ENCODE assay signal across 8 cellular contexts in genomic region chr4:86592553-86593249, GRCh38. TPM values are rescaled to one million over a fixed set of nuclear protein-coding genes. Genes with fewer than 3 reads are reported as not detected.
DNase-seq lines count a peak whose midpoint lies in the region; ATAC-seq and TF ChIP-seq lines count a peak whose summit lies in the region.
"Had no signal": no experiment of that assay in that cellular context is flagged by ENCODE, and none has a peak within 500 bp of the region (broad histone marks: within the 10 kb centered on the region; RNA-seq: fewer than 3 reads in every experiment).

No MANE protein-coding gene starts in this region.

- TF ChIP-seq CTCF in hepatocyte (IDR thresholded peaks at IDR 0.05; ENCODE audit: poor library complexity): no peak
- no peak for TF ChIP-seq CTCF in suprapubic skin (IDR thresholded peaks at IDR 0.05)
- TF ChIP-seq CTCF in lower leg skin (IDR thresholded peaks at IDR 0.05): no peak

- peak overlapping the region; percentile 82 for H2AFZ ChIP-seq in hepatocyte

- H3K27ac Mint-ChIP-seq in activated T-helper 17 cell treated with anti-CD3 and anti-CD28 coated beads, Interleukin-2, amount 50 U/mL, for 72 hours: no peak overlapping the region

- H3K36me3 ChIP-seq in hepatocyte (replicated peaks; ENCODE audit: insufficient read depth, low read depth) (no peaks in the 10 kb centered on the region), suprapubic skin (no peaks in the 10 kb centered on the region)

- H3K4me3 ChIP-seq in hepatocyte: no peak overlapping the region
- H3K4me3 ChIP-seq in suprapubic skin: no peak overlapping the region
- H3K4me3 ChIP-seq in lower leg skin (ENCODE audit: low read depth, poor library complexity, severe bottlenecking): no peak overlapping the region

- H3K9me3 ChIP-seq in hepatocyte (ENCODE audit: low read depth): no peaks in the 10 kb centered on the region
- no peaks in the 10 kb centered on the region for H3K9me3 ChIP-seq in suprapubic skin

- peaks cover 27% of the 10 kb centered on the region for H3K4me1 ChIP-seq in hepatocyte (ENCODE audit: insufficient read depth)
- peaks cover 30% of the 10 kb centered on the region for H3K4me1 ChIP-seq in suprapubic skin

- H3K27ac ChIP-seq in hepatocyte (peak overlapping the region; percentile 71), suprapubic skin (peak overlapping the region; percentile 94)

- H3K36me3 Mint-ChIP-seq in activated T-helper 17 cell treated with anti-CD3 and anti-CD28 coated beads, Interleukin-2, amount 50 U/mL, for 72 hours (ENCODE audit: low read depth): peaks cover 11% of the 10 kb centered on the region

- no peaks in the 10 kb centered on the region for H3K27me3 Mint-ChIP-seq in activated T-helper 17 cell treated with anti-CD3 and anti-CD28 coated beads, Interleukin-2, amount 50 U/mL, for 72 hours

- H3K4me1 Mint-ChIP-seq in activated T-helper 17 cell treated with anti-CD3 and anti-CD28 coated beads, Interleukin-2, amount 50 U/mL, for 72 hours: no peaks in the 10 kb centered on the region

- H3K27me3 ChIP-seq in hepatocyte (no peaks in the 10 kb centered on the region), suprapubic skin (no peaks in the 10 kb centered on the region)

- DNase-seq in HK-2 (ENCODE audit: unreplicated experiment): peak; percentile 13
- DNase-seq in hepatocyte (ENCODE audit: low spot score): no peak
- no peak for DNase-seq in suprapubic skin (ENCODE audit: low spot score in 2 of 2)
- no peak for DNase-seq in lower leg skin (ENCODE audit: low spot score in 2 of 2)
- DNase-seq: KBM-7 had no signal

- no peak for TF ChIP-seq EP300 in suprapubic skin (IDR thresholded peaks at IDR 0.05)

- peak overlapping the region; percentile 77 for H3K4me2 ChIP-seq in hepatocyte

- no peaks in the 10 kb centered on the region for H3K9me3 Mint-ChIP-seq in activated T-helper 17 cell treated with anti-CD3 and anti-CD28 coated beads, Interleukin-2, amount 50 U/mL, for 72 hours

- H3K4me3 Mint-ChIP-seq in activated T-helper 17 cell treated with anti-CD3 and anti-CD28 coated beads, Interleukin-2, amount 50 U/mL, for 72 hours: peak overlapping the region; percentile 94

- no peak for TF ChIP-seq POLR2A in suprapubic skin (IDR thresholded peaks at IDR 0.05)
- no peak for TF ChIP-seq POLR2A in lower leg skin (IDR thresholded peaks at IDR 0.05)

- no peaks in the 10 kb centered on the region for H3K9me2 ChIP-seq in hepatocyte (replicated peaks; ENCODE audit: insufficient read depth)

- intact Hi-C loops in lower leg skin (cut with DNase I; ENCODE audit: low total_unique reads): loop anchor here (10.0 kb wide), 1 partner anchor 312 kb away; no protein-coding TSS in a partner anchor

- no peaks in the 10 kb centered on the region for H4K20me1 ChIP-seq in hepatocyte (ENCODE audit: insufficient read depth, poor library complexity, severe bottlenecking)

- ATAC-seq in activated T-helper 17 cell treated with anti-CD3 and anti-CD28 coated beads, Interleukin-2, amount 50 U/mL, for 72 hours (replicated peaks): no peak
- no peak for ATAC-seq in HG03520 (IDR thresholded peaks at IDR 0.05; ENCODE audit: unreplicated experiment)
- no peak for ATAC-seq in HG03139 (IDR thresholded peaks at IDR 0.05; ENCODE audit: unreplicated experiment)

- 63% methylated on average over 3 of the region's 3 CpGs for WGBS in hepatocyte (ENCODE audit: low lambda C conversion rate, missing lambda C conversion rate)
- 52% methylated on average over 3 of the region's 3 CpGs for WGBS in suprapubic skin
- WGBS in lower leg skin, 2 donors: 47 to 50% methylated on average over 3 of the region's 3 CpGs

- peaks cover 25% of the 10 kb centered on the region for H3K79me2 ChIP-seq in hepatocyte

RNA-seq across cellular contexts. Expression of gene PTPN13, which starts 1.4 kb away (rescaled TPM):
- 10 to 100 TPM; 14.5 to 23.0 TPM for total RNA-seq in activated T-helper 17 cell treated with anti-CD3 and anti-CD28 coated beads, Interleukin-2, amount 50 U/mL, for 72 hours
- total RNA-seq in hepatocyte: 46.3 and 52.8 TPM in 2 replicates
- 12.6 and 13.8 TPM in 2 replicates for polyA plus RNA-seq in hepatocyte
- 100 to 1,000 TPM in 3 of 4 donors, 10 to 100 TPM in 1; 97.3 to 146 (median 125) TPM for total RNA-seq in suprapubic skin
- total RNA-seq in lower leg skin: 100 to 1,000 TPM in 3 of 4 donors, 10 to 100 TPM in 1; 98.7 to 135 (median 113) TPM
